Comparison of ENCODE assay signal across 1 cellular context in the genomic region with DNA sequence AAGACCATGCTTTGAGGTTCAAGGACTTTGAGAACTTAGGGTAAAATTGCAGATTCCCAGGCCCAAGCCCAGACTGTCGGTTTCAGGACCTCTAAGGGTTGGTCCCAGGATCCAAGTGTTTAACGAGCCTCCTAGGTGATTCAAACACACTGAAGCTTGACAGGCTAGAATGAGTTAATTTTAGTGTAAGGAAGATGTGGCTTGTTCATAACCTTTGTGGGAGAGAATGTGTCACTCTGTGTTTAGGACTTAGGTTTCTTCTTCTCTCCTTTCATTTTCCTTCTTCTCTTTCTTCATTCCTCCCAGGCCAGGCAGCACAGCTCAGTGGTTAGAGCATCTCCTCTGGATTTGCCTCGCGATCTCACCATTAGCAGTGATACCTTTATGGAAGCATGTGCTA.
TF ChIP-seq lines count a peak whose summit lies in the region.

No MANE protein-coding gene starts in this region.

TF ChIP-seq in IMR-90, 13 proteins besides CTCF, POLR2A, EP300 and RAD21:
- TF ChIP-seq NFE2L2 (IDR thresholded peaks at IDR 0.05; ENCODE audit: low read depth, low read length) (no peak), SMC3 (IDR thresholded peaks at IDR 0.05; ENCODE audit: low read depth, low read length) (no peak), FOS (IDR thresholded peaks at IDR 0.05; ENCODE audit: low read depth, low read length) (no peak), CHD1 (IDR thresholded peaks at IDR 0.05; ENCODE audit: low read depth, low read length) (no peak), MAZ (IDR thresholded peaks at IDR 0.05; ENCODE audit: borderline replicate concordance, low read depth, low read length) (no peak), BHLHE40 (IDR thresholded peaks at IDR 0.05; ENCODE audit: low read depth, low read length) (no peak), RFX5 (IDR thresholded peaks at IDR 0.05; ENCODE audit: low read depth, low read length) (no peak), CEBPB (IDR thresholded peaks at IDR 0.05; ENCODE audit: low read depth, low read length) (no peak), MXI1 (IDR thresholded peaks at IDR 0.05; ENCODE audit: borderline replicate concordance, low read depth, low read length) (no peak), MAFK (IDR thresholded peaks at IDR 0.05; ENCODE audit: low read depth, low read length) (no peak), RCOR1 (IDR thresholded peaks at IDR 0.05; ENCODE audit: insufficient replicate concordance, low read length) (no peak)
- TF ChIP-seq, protein P1, sequence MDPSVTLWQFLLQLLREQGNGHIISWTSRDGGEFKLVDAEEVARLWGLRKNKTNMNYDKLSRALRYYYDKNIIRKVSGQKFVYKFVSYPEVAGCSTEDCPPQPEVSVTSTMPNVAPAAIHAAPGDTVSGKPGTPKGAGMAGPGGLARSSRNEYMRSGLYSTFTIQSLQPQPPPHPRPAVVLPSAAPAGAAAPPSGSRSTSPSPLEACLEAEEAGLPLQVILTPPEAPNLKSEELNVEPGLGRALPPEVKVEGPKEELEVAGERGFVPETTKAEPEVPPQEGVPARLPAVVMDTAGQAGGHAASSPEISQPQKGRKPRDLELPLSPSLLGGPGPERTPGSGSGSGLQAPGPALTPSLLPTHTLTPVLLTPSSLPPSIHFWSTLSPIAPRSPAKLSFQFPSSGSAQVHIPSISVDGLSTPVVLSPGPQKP (IDR thresholded peaks at IDR 0.05; ENCODE audit: borderline replicate concordance, low read depth, low read length), result no peak
- TF ChIP-seq, protein P2, sequence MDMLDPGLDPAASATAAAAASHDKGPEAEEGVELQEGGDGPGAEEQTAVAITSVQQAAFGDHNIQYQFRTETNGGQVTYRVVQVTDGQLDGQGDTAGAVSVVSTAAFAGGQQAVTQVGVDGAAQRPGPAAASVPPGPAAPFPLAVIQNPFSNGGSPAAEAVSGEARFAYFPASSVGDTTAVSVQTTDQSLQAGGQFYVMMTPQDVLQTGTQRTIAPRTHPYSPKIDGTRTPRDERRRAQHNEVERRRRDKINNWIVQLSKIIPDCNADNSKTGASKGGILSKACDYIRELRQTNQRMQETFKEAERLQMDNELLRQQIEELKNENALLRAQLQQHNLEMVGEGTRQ (IDR thresholded peaks at IDR 0.05; ENCODE audit: low read depth, low read length), result no peak
TF ChIP-seq in IMR-90: peak in this region for 0.
